Comparison of ENCODE assay signal across 8 cellular contexts in genomic region chr13:74132152-74132767, GRCh38.
DNase-seq lines count a peak whose midpoint lies in the region; ATAC-seq, FAIRE-seq and TF ChIP-seq lines count a peak whose summit lies in the region.

No MANE protein-coding gene starts in this region.

- TF ChIP-seq CTCF in nephron progenitor cell (IDR thresholded peaks at IDR 0.05): no peak

- H3K27ac ChIP-seq in effector memory CD4-positive, alpha-beta T cell (ENCODE audit: insufficient read depth, low read length, poor library complexity, severe bottlenecking): peak overlapping the region; percentile 97

- H3K4me3 ChIP-seq in effector memory CD4-positive, alpha-beta T cell (ENCODE audit: insufficient read depth, low read depth, low read length, poor library complexity, severe bottlenecking): peak overlapping the region; percentile 88

- H3K36me3 Mint-ChIP-seq in T-helper 1 cell treated with Interleukin-12 subunit alpha and Interleukin-12 subunit beta and Interleukin-4 antibody, amounts not matched to agents 30 μg/mL and 1 μg/mL, for 36 hours (ENCODE audit: low read depth): no peaks in the 10 kb centered on the region
- H3K36me3 Mint-ChIP-seq in nephron progenitor cell (ENCODE audit: low read depth): no peaks in the 10 kb centered on the region

- H3K27ac Mint-ChIP-seq in T-helper 1 cell treated with Interleukin-12 subunit alpha and Interleukin-12 subunit beta and Interleukin-4 antibody, amounts not matched to agents 30 μg/mL and 1 μg/mL, for 36 hours: peak overlapping the region; percentile 97
- no peak overlapping the region for H3K27ac Mint-ChIP-seq in nephron progenitor cell

- TF ChIP-seq POLR2A in H54 (IDR thresholded peaks at IDR 0.05; ENCODE audit: low read depth, low read length) (no peak), GM18505 (IDR thresholded peaks at IDR 0.05; ENCODE audit: borderline replicate concordance, extremely low read depth, insufficient read depth, insufficient read length) (no peak)

- no peaks in the 10 kb centered on the region for H3K9me3 Mint-ChIP-seq in T-helper 1 cell treated with Interleukin-12 subunit alpha and Interleukin-12 subunit beta and Interleukin-4 antibody, amounts not matched to agents 30 μg/mL and 1 μg/mL, for 36 hours
- no peaks in the 10 kb centered on the region for H3K9me3 Mint-ChIP-seq in nephron progenitor cell

- DNase-seq in H54 (ENCODE audit: insufficient read length, low spot score) (no peak), nephron progenitor cell (no peak), DMS 273 (lab: John Stamatoyannopoulos, UW; ENCODE audit: unreplicated experiment) (no peak), NCI-H2107 (lab: John Stamatoyannopoulos, UW) (no peak)
- peak; percentile 9 to 45 (median 36) for DNase-seq in effector memory CD4-positive, alpha-beta T cell

- ATAC-seq in GM19023 (IDR thresholded peaks at IDR 0.05; ENCODE audit: unreplicated experiment) (no peak), GM18505 (IDR thresholded peaks at IDR 0.05; ENCODE audit: unreplicated experiment) (no peak)

- peaks cover 31% of the 10 kb centered on the region for H3K4me1 ChIP-seq in effector memory CD4-positive, alpha-beta T cell (ENCODE audit: control insufficient read depth, insufficient read depth, low read length, poor library complexity, severe bottlenecking)

- no peaks in the 10 kb centered on the region for H3K27me3 ChIP-seq in effector memory CD4-positive, alpha-beta T cell (replicated peaks; ENCODE audit: control insufficient read depth, insufficient read depth, low read length, poor library complexity, severe bottlenecking)

- H3K9me3 ChIP-seq in effector memory CD4-positive, alpha-beta T cell (ENCODE audit: control insufficient read depth, low read length): no peaks in the 10 kb centered on the region

- peaks cover 31% of the 10 kb centered on the region for H3K4me1 Mint-ChIP-seq in T-helper 1 cell treated with Interleukin-12 subunit alpha and Interleukin-12 subunit beta and Interleukin-4 antibody, amounts not matched to agents 30 μg/mL and 1 μg/mL, for 36 hours (ENCODE audit: low read depth)
- peaks cover 51% of the 10 kb centered on the region for H3K4me1 Mint-ChIP-seq in nephron progenitor cell

- peak; percentile 50 for FAIRE-seq in H54 (lab: Jason Lieb, UNC)

- no peaks in the 10 kb centered on the region for H3K36me3 ChIP-seq in effector memory CD4-positive, alpha-beta T cell (ENCODE audit: control insufficient read depth, insufficient read depth, low read length)

- H3K27me3 Mint-ChIP-seq in T-helper 1 cell treated with Interleukin-12 subunit alpha and Interleukin-12 subunit beta and Interleukin-4 antibody, amounts not matched to agents 30 μg/mL and 1 μg/mL, for 36 hours (ENCODE audit: low read depth): no peaks in the 10 kb centered on the region
- H3K27me3 Mint-ChIP-seq in nephron progenitor cell (ENCODE audit: low read depth, poor library complexity): peaks cover 3% of the 10 kb centered on the region

- peak overlapping the region; percentile 95 for H3K4me3 Mint-ChIP-seq in T-helper 1 cell treated with Interleukin-12 subunit alpha and Interleukin-12 subunit beta and Interleukin-4 antibody, amounts not matched to agents 30 μg/mL and 1 μg/mL, for 36 hours
- peak overlapping the region; percentile 93 for H3K4me3 Mint-ChIP-seq in nephron progenitor cell

Comparison
In these comparisons a context has a peak if more than half of its experiments do, and no peak if none do; other contexts are left out.
1. DNase-seq: peak in effector memory CD4-positive, alpha-beta T cell (3 of 3); none in H54 (single experiment), nephron progenitor cell (single experiment), DMS 273 (single experiment) and NCI-H2107 (single experiment).